Comparison of ENCODE assay signal across 18 cellular contexts in the genomic region with DNA sequence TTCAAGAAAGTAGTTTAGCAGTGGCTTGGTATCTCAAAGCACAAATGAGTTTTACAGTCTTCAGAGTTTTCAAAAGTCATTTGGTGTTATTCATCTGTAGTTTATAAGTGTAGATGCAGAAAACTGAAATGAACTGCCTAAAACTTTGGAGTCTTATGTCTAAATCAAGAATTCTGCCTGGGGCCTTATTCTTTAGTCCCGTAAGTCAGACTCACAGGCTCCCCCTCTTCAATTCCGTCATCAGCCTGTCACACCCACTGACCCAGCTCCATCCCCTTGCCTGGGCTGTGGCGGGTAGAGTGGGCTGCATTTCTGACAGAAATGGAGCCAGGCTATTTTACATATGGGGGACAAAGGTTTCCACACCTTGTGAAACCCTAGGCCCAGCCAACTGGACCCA. TPM values are rescaled to one million over a fixed set of nuclear protein-coding genes. Genes with fewer than 3 reads are reported as not detected.
DNase-seq lines count a peak whose midpoint lies in the region; ATAC-seq, FAIRE-seq and TF ChIP-seq lines count a peak whose summit lies in the region.
"Had no signal": no experiment of that assay in that cellular context is flagged by ENCODE, and none has a peak within 500 bp of the region (broad histone marks: within the 10 kb centered on the region; RNA-seq: fewer than 3 reads in every experiment).

No MANE protein-coding gene starts in this region.

- H3K9me2 ChIP-seq in SK-N-SH, result no peaks in the 10 kb centered on the region

- H3K4me3 ChIP-seq in astrocyte (ENCODE audit: insufficient read depth, low read depth, low read length) (no peak overlapping the region), mesodermal cell (ENCODE audit: extremely low read depth, insufficient read depth, low read length, poor library complexity, severe bottlenecking) (no peak overlapping the region), tibial nerve (no peak overlapping the region), SK-N-SH (ENCODE audit: low read depth in 2 of 2, low read length in 1 of 2) (no peak overlapping the region)
- H3K4me3 ChIP-seq in CD8-positive, alpha-beta memory T cell (ENCODE audit: low read length), result no peak overlapping the region

- POLR2A ChIA-PET in activated CD4-positive, alpha-beta T cell treated with anti-CD3 and anti-CD28 coated beads for 36 hours (lab: Charles Lee), result interaction anchor here (0.6 kb wide), 1 partner anchor 9 kb away, joined by 9 read pairs; no protein-coding TSS in a partner anchor
- POLR2A ChIA-PET in CD8-positive, alpha-beta memory T cell (lab: Charles Lee), result no interaction called here
- POLR2A ChIA-PET in SK-N-SH (lab: Yijun Ruan, JAX), result no interaction called here

- H3K79me2 ChIP-seq in astrocyte (ENCODE audit: insufficient read depth, low read length), result peaks cover 100% of the 10 kb centered on the region
- peaks cover 100% of the 10 kb centered on the region for H3K79me2 ChIP-seq in SK-N-SH (ENCODE audit: insufficient read depth)

- intact Hi-C loops in activated CD4-positive, alpha-beta T cell treated with anti-CD3 and anti-CD28 coated beads for 36 hours (cut with DNase I, micrococcal nuclease), result no loop called here

- no peaks in the 10 kb centered on the region for H3K36me3 Mint-ChIP-seq in activated CD4-positive, alpha-beta T cell treated with anti-CD3 and anti-CD28 coated beads for 36 hours (ENCODE audit: low read depth)
- H3K36me3 Mint-ChIP-seq in astrocyte (ENCODE audit: low read depth, unreplicated experiment), result peaks cover 6% of the 10 kb centered on the region
- peaks cover 0 to 2% (median 0%) of the 10 kb centered on the region in 3 donors for H3K36me3 Mint-ChIP-seq in CD8-positive, alpha-beta memory T cell

- no peak overlapping the region for H3K4me3 Mint-ChIP-seq in activated CD4-positive, alpha-beta T cell treated with anti-CD3 and anti-CD28 coated beads for 36 hours
- no peak overlapping the region for H3K4me3 Mint-ChIP-seq in astrocyte (ENCODE audit: unreplicated experiment)
- no peak overlapping the region for H3K4me3 Mint-ChIP-seq in CD8-positive, alpha-beta memory T cell
- H3K4me3 Mint-ChIP-seq: B cell had no signal

- peak overlapping the region; percentile 15 for H3K27ac Mint-ChIP-seq in activated CD4-positive, alpha-beta T cell treated with anti-CD3 and anti-CD28 coated beads for 36 hours
- H3K27ac Mint-ChIP-seq in astrocyte (ENCODE audit: unreplicated experiment), result peak overlapping the region; percentile 24
- H3K27ac Mint-ChIP-seq in CD8-positive, alpha-beta memory T cell, result peak overlapping the region in 1 of 8 donors; percentile 16
- H3K27ac Mint-ChIP-seq: B cell had no signal

- no peaks in the 10 kb centered on the region for H3K9me3 Mint-ChIP-seq in activated CD4-positive, alpha-beta T cell treated with anti-CD3 and anti-CD28 coated beads for 36 hours (ENCODE audit: low read depth)
- no peaks in the 10 kb centered on the region for H3K9me3 Mint-ChIP-seq in astrocyte (ENCODE audit: unreplicated experiment)
- H3K9me3 Mint-ChIP-seq in CD8-positive, alpha-beta memory T cell, result no peaks in the 10 kb centered on the region

- peaks cover 79% of the 10 kb centered on the region for H4K20me1 ChIP-seq in astrocyte (ENCODE audit: insufficient read depth, low read length)
- H4K20me1 ChIP-seq in SK-N-SH (ENCODE audit: insufficient read depth), result peaks cover 69% of the 10 kb centered on the region

- no peaks in the 10 kb centered on the region for H3F3A ChIP-seq in SK-N-SH (replicated peaks; ENCODE audit: insufficient read depth)

- no peak for ATAC-seq in activated CD4-positive, alpha-beta T cell treated with anti-CD3 and anti-CD28 coated beads for 36 hours

- peaks cover 38% of the 10 kb centered on the region for H3K4me1 Mint-ChIP-seq in activated CD4-positive, alpha-beta T cell treated with anti-CD3 and anti-CD28 coated beads for 36 hours
- H3K4me1 Mint-ChIP-seq in astrocyte (ENCODE audit: low read depth, unreplicated experiment), result peaks cover 54% of the 10 kb centered on the region
- H3K4me1 Mint-ChIP-seq in CD8-positive, alpha-beta memory T cell, result peaks cover 54 to 90% (median 70%) of the 10 kb centered on the region in 3 donors

- no peaks in the 10 kb centered on the region for H3K9me3 ChIP-seq in astrocyte (ENCODE audit: insufficient read depth, low read depth, low read length)
- H3K9me3 ChIP-seq in mesodermal cell (ENCODE audit: control insufficient read depth, low read length), result no peaks in the 10 kb centered on the region
- H3K9me3 ChIP-seq in tibial nerve, result no peaks in the 10 kb centered on the region
- no peaks in the 10 kb centered on the region for H3K9me3 ChIP-seq in CD8-positive, alpha-beta memory T cell (ENCODE audit: low read length)
- no peaks in the 10 kb centered on the region for H3K9me3 ChIP-seq in SK-N-SH
- H3K9me3 ChIP-seq: Caco-2 had no signal

- H3K36me3 ChIP-seq in astrocyte (ENCODE audit: insufficient read depth, low read length) (no peaks in the 10 kb centered on the region), mesodermal cell (ENCODE audit: control insufficient read depth, insufficient read depth, low read length) (no peaks in the 10 kb centered on the region), tibial nerve (no peaks in the 10 kb centered on the region), SK-N-SH (replicated peaks in 1 of 2; ENCODE audit: control insufficient read depth in 1 of 2, insufficient read depth in 2 of 2, low read length in 1 of 2) (no peaks in the 10 kb centered on the region)
- no peaks in the 10 kb centered on the region for H3K36me3 ChIP-seq in CD8-positive, alpha-beta memory T cell (ENCODE audit: insufficient read depth, low read length)

- TF ChIP-seq RAD21 in SK-N-SH (IDR thresholded peaks at IDR 0.05; ENCODE audit: low read length), result no peak

- no peaks in the 10 kb centered on the region for H3K27me3 ChIP-seq in astrocyte (ENCODE audit: insufficient read depth, low read length)
- no peaks in the 10 kb centered on the region for H3K27me3 ChIP-seq in tibial nerve
- no peaks in the 10 kb centered on the region for H3K27me3 ChIP-seq in CD8-positive, alpha-beta memory T cell (ENCODE audit: insufficient read depth, low read length, poor library complexity, severe bottlenecking)
- H3K27me3 ChIP-seq in SK-N-SH (ENCODE audit: insufficient read depth), result no peaks in the 10 kb centered on the region

- TF ChIP-seq POLR2A in tibial nerve (IDR thresholded peaks at IDR 0.05), result no peak

- H3K4me1 ChIP-seq in astrocyte (ENCODE audit: insufficient read depth, low read length) (peaks cover 62% of the 10 kb centered on the region), mesodermal cell (ENCODE audit: control insufficient read depth, insufficient read depth, low read length, poor library complexity, severe bottlenecking) (peaks cover 55% of the 10 kb centered on the region), tibial nerve (peaks cover 0 to 25% (median 12%) of the 10 kb centered on the region in 4 donors), SK-N-SH (ENCODE audit: control insufficient read depth in 1 of 2, insufficient read depth in 2 of 2, low read depth in 1 of 2, low read length in 1 of 2) (peaks cover 33 to 36% of the 10 kb centered on the region in 2 experiments)
- H3K4me1 ChIP-seq in CD8-positive, alpha-beta memory T cell (ENCODE audit: insufficient read depth, low read length), result no peaks in the 10 kb centered on the region
- H3K4me1 ChIP-seq: Caco-2 had no signal

- no peak for DNase-seq in activated CD4-positive, alpha-beta T cell treated with anti-CD3 and anti-CD28 coated beads for 36 hours
- no peak for DNase-seq in activated CD4-positive, alpha-beta T cell treated with anti-CD3 and anti-CD28 coated beads, Interleukin-2, amount 50 U/mL, for 48 hours
- no peak for DNase-seq in astrocyte (ENCODE audit: low read depth)
- DNase-seq in tibial nerve (ENCODE audit: low spot score in 2 of 2), result no peak
- no peak for DNase-seq in CD8-positive, alpha-beta memory T cell
- no peak for DNase-seq in DMS79 treated with DMSO at 0.1 percent for 48 hours (lab: John Stamatoyannopoulos, UW)
- DNase-seq in SK-N-SH, result no peak
- DNase-seq: 8988T, Caco-2, GF-D8, NCI-H146, NCI-H2029 treated with DMSO at 0.1 percent for 48 hours, NCI-H2171, SHP77 had no signal

- H3K9ac ChIP-seq in astrocyte (ENCODE audit: low read length) (peak overlapping the region; percentile 5), SK-N-SH (no peak overlapping the region)

- TF ChIP-seq CTCF in astrocyte (IDR thresholded peaks at IDR 0.05; ENCODE audit: insufficient read depth, low read depth, low read length), result no peak
- no peak for TF ChIP-seq CTCF in tibial nerve (IDR thresholded peaks at IDR 0.05)
- no peak for TF ChIP-seq CTCF in SK-N-SH (IDR thresholded peaks at IDR 0.05)

- H2AFZ ChIP-seq in astrocyte (ENCODE audit: low read depth, low read length) (no peak overlapping the region), SK-N-SH (ENCODE audit: low read depth) (no peak overlapping the region)

- FAIRE-seq in astrocyte (lab: Jason Lieb, UNC), result no peak
- FAIRE-seq: H1, RCC 7860 had no signal

- H3K4me2 ChIP-seq in astrocyte (ENCODE audit: low read length), result peak overlapping the region; percentile 64
- no peak overlapping the region; the same call in 1 of the 2 replicates for H3K4me2 ChIP-seq in SK-N-SH

- H3K27ac ChIP-seq in astrocyte (ENCODE audit: low read depth, low read length), result no peak overlapping the region
- peak overlapping the region; percentile 37 for H3K27ac ChIP-seq in mesodermal cell (ENCODE audit: low read depth, low read length, severe bottlenecking)
- peak overlapping the region in 3 of 4 donors; percentile 49 to 86 (median 58) for H3K27ac ChIP-seq in tibial nerve
- H3K27ac ChIP-seq in CD8-positive, alpha-beta memory T cell (ENCODE audit: low read depth, low read length), result no peak overlapping the region
- peak overlapping the region in 1 of 2 experiments; percentile 47; a peak in 2 of 4 replicates for H3K27ac ChIP-seq in SK-N-SH (ENCODE audit: low read depth in 2 of 2, low read length in 1 of 2)

- no peaks in the 10 kb centered on the region for H3K27me3 Mint-ChIP-seq in activated CD4-positive, alpha-beta T cell treated with anti-CD3 and anti-CD28 coated beads for 36 hours
- no peaks in the 10 kb centered on the region for H3K27me3 Mint-ChIP-seq in astrocyte (ENCODE audit: low read depth, unreplicated experiment)
- peaks cover 0 to 1% of the 10 kb centered on the region in 2 donors for H3K27me3 Mint-ChIP-seq in CD8-positive, alpha-beta memory T cell
- H3K27me3 Mint-ChIP-seq: B cell had no signal

- WGBS in mesodermal cell (ENCODE audit: insufficient coverage in 2 of 2), 2 experiments, result 61 to 78% methylated on average over 1 to 3 of the region's 3 CpGs
- WGBS in tibial nerve, 2 donors, result 53 to 69% methylated on average over 3 of the region's 3 CpGs
- 87% methylated on average over 3 of the region's 3 CpGs for WGBS in SK-N-SH (ENCODE audit: low lambda C conversion rate)

- CTCF ChIA-PET in activated CD4-positive, alpha-beta T cell treated with anti-CD3 and anti-CD28 coated beads for 36 hours (lab: Charles Lee), result interaction anchor here (0.6 kb wide), 1 partner anchor 18 kb away, joined by 4 read pairs; no protein-coding TSS in a partner anchor
- CTCF ChIA-PET in CD8-positive, alpha-beta memory T cell (lab: Charles Lee), result no interaction called here
- CTCF ChIA-PET in SK-N-SH (lab: Yijun Ruan, JAX), result interaction anchor here (1.2 kb wide), 1 partner anchor 33 kb away, joined by 3 read pairs; no protein-coding TSS in a partner anchor

- TF ChIP-seq EP300 in tibial nerve (IDR thresholded peaks at IDR 0.05) (no peak), SK-N-SH (IDR thresholded peaks at IDR 0.05; ENCODE audit: borderline replicate concordance in 1 of 2, low read depth in 1 of 2, low read length in 1 of 2) (no peak)

RNA-seq across cellular contexts. Expression of a gene that starts 44.3 kb away (rescaled TPM):
- total RNA-seq in activated CD4-positive, alpha-beta T cell treated with anti-CD3 and anti-CD28 coated beads for 36 hours, result 10 to 100 TPM; 18.4 to 23.6 TPM
- total RNA-seq in astrocyte (61.4 and 69.0 TPM in 2 replicates), tibial nerve (10 to 100 TPM; 15.3 to 30.8 (median 25.6) TPM)
- 66.2 TPM for polyA plus RNA-seq in mesodermal cell (2013, experiment 1 of 2)
- 69.8 TPM for polyA plus RNA-seq in mesodermal cell (2013, experiment 2 of 2)
- total RNA-seq in CD8-positive, alpha-beta memory T cell, result 10 to 100 TPM; 15.9 to 16.7 TPM
- 29.7 TPM for polyA plus RNA-seq in CD8-positive, alpha-beta memory T cell
- polyA plus RNA-seq in SK-N-SH (2012; rRNA removed), result 38.6 and 54.5 TPM in 2 replicates
- polyA plus RNA-seq in SK-N-SH (2012; cell fraction: cytosol; rRNA removed), result 50.9 and 52.2 TPM in 2 replicates
- 31.5 and 41.2 TPM in 2 replicates for polyA plus RNA-seq in SK-N-SH (2012; cell fraction: nucleus; rRNA removed)

Comparison
In these comparisons a context has a peak if more than half of its experiments do, and no peak if none do; other contexts are left out.
1. H3K27ac ChIP-seq: peak in mesodermal cell (single experiment) and tibial nerve (3 of 4); none in astrocyte (single experiment) and CD8-positive, alpha-beta memory T cell (single experiment).